ENCODE assay signal across 9 cellular contexts in the genomic region with DNA sequence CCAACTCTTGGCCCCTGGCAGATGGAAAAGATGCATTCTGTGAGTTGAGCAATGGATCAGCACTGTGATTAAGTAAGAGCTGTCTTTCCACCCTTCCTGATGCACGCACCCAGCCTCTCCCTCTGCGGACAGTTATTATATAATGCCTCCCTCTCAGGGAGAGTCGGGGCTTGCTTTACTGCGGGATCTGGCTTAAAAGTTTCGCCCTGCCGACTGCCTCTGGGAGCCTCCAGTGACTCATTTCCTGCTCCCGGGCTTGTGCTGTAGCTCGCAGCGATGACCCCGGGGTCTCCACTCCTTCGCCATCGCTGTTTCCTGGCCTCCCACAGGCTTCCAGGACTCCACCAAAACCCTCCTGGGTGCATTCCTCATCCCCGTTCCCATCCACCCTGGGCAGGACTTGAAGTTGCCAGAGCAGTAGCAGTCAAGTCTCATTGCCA.
DNase-seq lines count a peak whose midpoint lies in the region; ATAC-seq and TF ChIP-seq lines count a peak whose summit lies in the region.
"Had no signal": no experiment of that assay in that cellular context is flagged by ENCODE, and none has a peak within 500 bp of the region (broad histone marks: within the 10 kb centered on the region; RNA-seq: fewer than 3 reads in every experiment).

No MANE protein-coding gene starts in this region.

- peaks cover 6 to 73% (median 18%) of the 10 kb centered on the region in 3 donors for H3K4me1 ChIP-seq in esophagus squamous epithelium
- H3K4me1 ChIP-seq in neuronal stem cell (ENCODE audit: control insufficient read depth in 2 of 2, insufficient read depth in 1 of 2, low read depth in 1 of 2, low read length in 2 of 2), result peaks cover 0 to 2% of the 10 kb centered on the region in 2 donors

- peaks cover 45% of the 10 kb centered on the region for H3K27me3 Mint-ChIP-seq in T-helper 17 cell

- no peak overlapping the region for H3K14ac ChIP-seq in neuronal stem cell (ENCODE audit: low read length)

- H2AK5ac ChIP-seq in neuronal stem cell (ENCODE audit: low read depth, low read length), result no peak overlapping the region

- H2BK120ac ChIP-seq in neuronal stem cell (ENCODE audit: low read depth, low read length), result no peak overlapping the region

- peak overlapping the region; percentile 70 for H2AFZ ChIP-seq in neuronal stem cell (ENCODE audit: low read length)

- no peak overlapping the region for H3K27ac Mint-ChIP-seq in T-helper 17 cell

- H2BK15ac ChIP-seq in neuronal stem cell (ENCODE audit: low read length), result no peak overlapping the region

- no peak overlapping the region for H3K4me2 ChIP-seq in neuronal stem cell (ENCODE audit: insufficient read depth, low read length, poor library complexity, severe bottlenecking)

- H3K18ac ChIP-seq in neuronal stem cell (ENCODE audit: low read length), result no peak overlapping the region

- DNase-seq in EL, result peak; percentile 98
- no peak for DNase-seq in esophagus squamous epithelium (lab: John Stamatoyannopoulos, UW)
- no peak for DNase-seq in neuronal stem cell (ENCODE audit: low spot score)
- no peak for DNase-seq in SKM-1 treated with dmso at 0.1 percent for 144 hours (lab: John Stamatoyannopoulos, UW; ENCODE audit: unreplicated experiment)
- no peak for DNase-seq in T-helper 17 cell
- DNase-seq: stimulated activated naive CD4-positive, alpha-beta T cell had no signal

- no peak overlapping the region for H2BK5ac ChIP-seq in neuronal stem cell (ENCODE audit: low read length)

- H3K36me3 Mint-ChIP-seq in T-helper 17 cell (ENCODE audit: low read depth), result peaks cover 3% of the 10 kb centered on the region

- peak in 1 of 4 donors; percentile 12 for TF ChIP-seq POLR2A in esophagus squamous epithelium (IDR thresholded peaks at IDR 0.05)

- H3K27ac ChIP-seq in esophagus squamous epithelium, result peak overlapping the region; percentile 69 to 77 (median 70)
- H3K27ac ChIP-seq in neuronal stem cell (replicated peaks; ENCODE audit: low read length), result no peak overlapping the region

- WGBS in esophagus squamous epithelium, 2 donors, result 24 to 40% methylated on average over 8 to 13 of the region's 13 CpGs
- WGBS in neuronal stem cell (ENCODE audit: extremely low coverage in 2 of 2, insufficient read length in 2 of 2, insufficient replicate concordance in 1 of 2), 2 donors, result no CpG with 5 or more reads among the region's 13 CpGs

- no peaks in the 10 kb centered on the region for H3K4me1 Mint-ChIP-seq in T-helper 17 cell

- ATAC-seq in T-helper 17 cell, result no peak
- ATAC-seq in HG02623 (IDR thresholded peaks at IDR 0.05; ENCODE audit: unreplicated experiment), result no peak
- no peak for ATAC-seq in HG03439 (IDR thresholded peaks at IDR 0.05; ENCODE audit: unreplicated experiment)

- TF ChIP-seq CTCF in esophagus squamous epithelium (IDR thresholded peaks at IDR 0.05), result peak in 1 of 6 experiments; percentile 6

- H3K79me1 ChIP-seq in neuronal stem cell (ENCODE audit: low read depth, low read length), result no peaks in the 10 kb centered on the region

- H3K9me3 ChIP-seq in esophagus squamous epithelium (no peaks in the 10 kb centered on the region), neuronal stem cell (replicated peaks in 1 of 2; ENCODE audit: control insufficient read depth in 2 of 2, insufficient read depth in 1 of 2, low read depth in 1 of 2, low read length in 2 of 2) (peaks cover 0 to 4% of the 10 kb centered on the region in 2 donors), T-helper 17 cell (ENCODE audit: control insufficient read depth, low read length, poor library complexity, severe bottlenecking) (no peaks in the 10 kb centered on the region)

- H3K4me3 Mint-ChIP-seq in T-helper 17 cell, result no peak overlapping the region

- intact Hi-C loops in esophagus squamous epithelium (cut with DNase I), result no loop called here

- peaks cover 0 to 15% (median 0%) of the 10 kb centered on the region in 4 donors for H3K27me3 ChIP-seq in esophagus squamous epithelium
- peaks cover 0 to 2% (median 0%) of the 10 kb centered on the region in 3 experiments for H3K27me3 ChIP-seq in neuronal stem cell (ENCODE audit: control insufficient read depth in 3 of 3, insufficient read depth in 3 of 3, low read depth in 1 of 3, low read length in 3 of 3)

- no peak overlapping the region for H2BK12ac ChIP-seq in neuronal stem cell (ENCODE audit: low read length)

- no peak overlapping the region for H4K91ac ChIP-seq in neuronal stem cell (ENCODE audit: low read depth, low read length, poor library complexity)

- no peak overlapping the region for H4K8ac ChIP-seq in neuronal stem cell (ENCODE audit: low read depth, low read length)

- no peak overlapping the region for H3K9ac ChIP-seq in neuronal stem cell (ENCODE audit: low read depth, low read length, poor library complexity)

- no peak overlapping the region for H3K4ac ChIP-seq in neuronal stem cell (ENCODE audit: low read length)

- H3K4me3 ChIP-seq in esophagus squamous epithelium, result no peak overlapping the region
- no peak overlapping the region for H3K4me3 ChIP-seq in neuronal stem cell (ENCODE audit: low read length in 2 of 2)

- H3K36me3 ChIP-seq in esophagus squamous epithelium (no peaks in the 10 kb centered on the region), neuronal stem cell (replicated peaks in 1 of 2; ENCODE audit: control insufficient read depth in 2 of 2, insufficient read depth in 2 of 2, low read length in 2 of 2) (no peaks in the 10 kb centered on the region)

- no peak overlapping the region for H3K23ac ChIP-seq in neuronal stem cell (ENCODE audit: low read depth, low read length, poor library complexity)

TF ChIP-seq in PFSK-1, 5 proteins besides CTCF, POLR2A, EP300 and RAD21:
- peak; percentile 68 for TF ChIP-seq FOXP2 (optimal IDR thresholded peaks at IDR 0.05; ENCODE audit: borderline replicate concordance, extremely low read depth, extremely low read length, insufficient read depth)
- no peak for TF ChIP-seq REST (IDR thresholded peaks at IDR 0.05; ENCODE audit: insufficient read depth in 1 of 2, low read depth in 2 of 2, low read length in 2 of 2)
